ENCODE assay signal across 1 cellular context in genomic region chr3:136343873-136344281, GRCh38.
TF ChIP-seq lines count a peak whose summit lies in the region.

No MANE protein-coding gene starts in this region.

TF ChIP-seq in K562, 482 proteins besides CTCF, POLR2A, EP300 and RAD21 (continued from another document and continues in another):
- TF ChIP-seq AFF4 (CRISPR knock-in tag; IDR thresholded peaks at IDR 0.05) (no peak), CCAR2 (IDR thresholded peaks at IDR 0.05; ENCODE audit: low read depth, low read length) (no peak), ZNF124 (CRISPR knock-in tag; IDR thresholded peaks at IDR 0.05) (no peak), TCF15 (CRISPR knock-in tag; IDR thresholded peaks at IDR 0.05) (no peak), GTF3C2 (IDR thresholded peaks at IDR 0.05; ENCODE audit: borderline replicate concordance, extremely low read depth, insufficient read length) (no peak), ZNF175 (CRISPR knock-in tag; IDR thresholded peaks at IDR 0.05; ENCODE audit: low read depth) (peak; percentile 47; the same call in 1 of the 2 replicates), PYGO2 (tag; IDR thresholded peaks at IDR 0.05) (0 out of 2 replicates have a peak, but pooled peaks have one; percentile 13), ATF3 (IDR thresholded peaks at IDR 0.05) (peak; percentile 65), ATF3 (CRISPR knock-in tag; conservative IDR thresholded peaks at IDR 0.05) (no peak), BRD4 (IDR thresholded peaks at IDR 0.05) (no peak), ZNF384 (IDR thresholded peaks at IDR 0.05; ENCODE audit: low read depth, low read length) (no peak), RB1 (IDR thresholded peaks at IDR 0.05; ENCODE audit: low read depth) (no peak), RNF219 (CRISPR knock-in tag; IDR thresholded peaks at IDR 0.05) (no peak), CREB3L1 (IDR thresholded peaks at IDR 0.05; ENCODE audit: borderline replicate concordance, low read depth) (no peak), ZBTB34 (CRISPR knock-in tag; IDR thresholded peaks at IDR 0.05) (no peak), RAD51 (IDR thresholded peaks at IDR 0.05; ENCODE audit: borderline replicate concordance, low read depth) (no peak), CREM (IDR thresholded peaks at IDR 0.05; ENCODE audit: low read depth) (0 out of 2 replicates have a peak, but pooled peaks have one; percentile 28), MXI1 (IDR thresholded peaks at IDR 0.05; ENCODE audit: low read depth, low read length) (no peak), POLR2H (tag; IDR thresholded peaks at IDR 0.05; ENCODE audit: low read depth) (no peak), EWSR1 (IDR thresholded peaks at IDR 0.05; ENCODE audit: borderline replicate concordance, low read depth, partially characterized antibody) (no peak), C11orf30 (IDR thresholded peaks at IDR 0.05; ENCODE audit: low read depth) (no peak), BRF1 (IDR thresholded peaks at IDR 0.05; ENCODE audit: borderline replicate concordance, extremely low read depth, insufficient read length) (no peak), ETS1 (conservative IDR thresholded peaks at IDR 0.05; ENCODE audit: control insufficient read depth, low read depth, low read length) (no peak), ZNF311 (CRISPR knock-in tag; IDR thresholded peaks at IDR 0.05) (no peak), PHF8 (IDR thresholded peaks at IDR 0.05; ENCODE audit: borderline replicate concordance, low read length) (no peak), MCM2 (IDR thresholded peaks at IDR 0.05; ENCODE audit: low read depth) (no peak), BRF2 (IDR thresholded peaks at IDR 0.05; ENCODE audit: borderline replicate concordance, insufficient read depth, insufficient read length) (no peak), ZNF184 (CRISPR knock-in tag; IDR thresholded peaks at IDR 0.05) (no peak), PRPF4 (IDR thresholded peaks at IDR 0.05; ENCODE audit: insufficient read depth, low read depth, low read length, poor library complexity, severe bottlenecking) (no peak), CGGBP1 (CRISPR knock-in tag; IDR thresholded peaks at IDR 0.05) (no peak), HDGF (IDR thresholded peaks at IDR 0.05) (no peak), ZNF75A (CRISPR knock-in tag; IDR thresholded peaks at IDR 0.05) (no peak), HNRNPLL (IDR thresholded peaks at IDR 0.05; ENCODE audit: low read depth, low read length, poor library complexity, severe bottlenecking) (no peak), DACH1 (IDR thresholded peaks at IDR 0.05; ENCODE audit: partially characterized antibody) (no peak), CBX8 (IDR thresholded peaks at IDR 0.05; ENCODE audit: borderline replicate concordance, extremely low read depth, low read depth, low read length, poor library complexity, severe bottlenecking) (no peak), CBFA2T3 (IDR thresholded peaks at IDR 0.05) (peak; percentile 71), FOXA1 (IDR thresholded peaks at IDR 0.05; ENCODE audit: borderline replicate concordance) (no peak), MYNN (IDR thresholded peaks at IDR 0.05) (no peak), MYNN (CRISPR knock-in tag; IDR thresholded peaks at IDR 0.05) (no peak), NCOR1 (IDR thresholded peaks at IDR 0.05) (0 out of 2 replicates have a peak, but pooled peaks have one; percentile 28), IRF1 (CRISPR knock-in tag; IDR thresholded peaks at IDR 0.05; ENCODE audit: borderline replicate concordance) (no peak), ZNF780A (CRISPR knock-in tag; IDR thresholded peaks at IDR 0.05) (no peak), E2F1 (CRISPR knock-in tag; IDR thresholded peaks at IDR 0.05) (no peak), RNF2 (IDR thresholded peaks at IDR 0.05) (no peak), TCF7L2 (IDR thresholded peaks at IDR 0.05; ENCODE audit: low read depth, low read length) (no peak), IFI16 (CRISPR knock-in tag; IDR thresholded peaks at IDR 0.05) (no peak), HNRNPH1 (optimal IDR thresholded peaks at IDR 0.05; ENCODE audit: low read depth, low read length) (no peak), TEAD4 (IDR thresholded peaks at IDR 0.05; ENCODE audit: low read length) (peak; percentile 70), TEAD4 (CRISPR knock-in tag; IDR thresholded peaks at IDR 0.05; ENCODE audit: borderline replicate concordance) (no peak), ZNF444 (CRISPR knock-in tag; IDR thresholded peaks at IDR 0.05) (no peak), BACH1 (tag; IDR thresholded peaks at IDR 0.05) (peak; percentile 36; the same call in 1 of the 2 replicates), ARNT (IDR thresholded peaks at IDR 0.05) (no peak)
